Comparison of ENCODE assay signal across 8 cellular contexts in genomic region chr6:158233214-158233795, GRCh38.
DNase-seq lines count a peak whose midpoint lies in the region; ATAC-seq and TF ChIP-seq lines count a peak whose summit lies in the region.

No MANE protein-coding gene starts in this region.

- no peak for TF ChIP-seq CTCF in NB4 (IDR thresholded peaks at IDR 0.05; ENCODE audit: low read depth, low read length)

- H3K27me3 ChIP-seq in mucosa of rectum (ENCODE audit: control insufficient read depth in 2 of 2, insufficient read depth in 2 of 2, low read length in 2 of 2), result no peaks in the 10 kb centered on the region

- peak overlapping the region; percentile 63 to 67 for H3K27ac ChIP-seq in mucosa of rectum (ENCODE audit: low read depth in 2 of 2, low read length in 2 of 2)

- no peaks in the 10 kb centered on the region for H3K9me3 ChIP-seq in mucosa of rectum (ENCODE audit: control insufficient read depth in 2 of 2, low read length in 2 of 2)

- DNase-seq in G401 (ENCODE audit: low spot score), result peak; percentile 70
- DNase-seq in NB4 (ENCODE audit: low read depth), result peak; percentile 25
- peak; percentile 55 for DNase-seq in cerebellum (ENCODE audit: low spot score)
- DNase-seq in stimulated activated CD4-positive, alpha-beta T cell treated with anti-CD3 and anti-CD28 coated beads, Interleukin-4, amount 100 ng/mL, for 24 hours, result no peak
- DNase-seq in NCI-H187 (lab: John Stamatoyannopoulos, UW), result no peak

- in situ Hi-C loops in G401 (cut with HindIII; ENCODE audit: low sequenced_read_pairs), result no loop called here

- H3K9ac ChIP-seq in mucosa of rectum (ENCODE audit: low read depth in 1 of 2, low read length in 2 of 2), result peak overlapping the region; percentile 57 to 75

- H3K4me3 ChIP-seq in NB4 (ENCODE audit: low read depth, low read length) (peak overlapping the region; percentile 71), mucosa of rectum (ENCODE audit: low read length in 2 of 2) (peak overlapping the region; percentile 73 to 85)

- no peaks in the 10 kb centered on the region for H3K36me3 ChIP-seq in mucosa of rectum (ENCODE audit: control insufficient read depth in 2 of 2, insufficient read depth in 2 of 2, low read length in 2 of 2)

- H3K4me1 ChIP-seq in mucosa of rectum (ENCODE audit: control insufficient read depth in 2 of 2, insufficient read depth in 2 of 2, low read length in 2 of 2), result peaks cover 7 to 14% of the 10 kb centered on the region in 2 donors

- ATAC-seq in HG03025 (IDR thresholded peaks at IDR 0.05; ENCODE audit: low FRiP score, unreplicated experiment), result no peak
- ATAC-seq in activated CD4-positive, CD25-positive, alpha-beta regulatory T cell treated with anti-CD3 and anti-CD28 coated beads, Interleukin-2, amount 50 U/mL, for 24 hours, result no peak

- TF ChIP-seq POLR2A in NB4 (IDR thresholded peaks at IDR 0.05; ENCODE audit: extremely low read depth, insufficient read length), result no peak

Comparison
In these comparisons a context has a peak if more than half of its experiments do, and no peak if none do; other contexts are left out.
1. DNase-seq: peak in G401 (single experiment), NB4 (single experiment) and cerebellum (single experiment); none in stimulated activated CD4-positive, alpha-beta T cell treated with anti-CD3 and anti-CD28 coated beads, Interleukin-4, amount 100 ng/mL, for 24 hours (single experiment) and NCI-H187 (0 of 2).